In genomic region chr10:124242365-124242764, GRCh38 we compare ENCODE assay signal across 18 cellular contexts.
"Had no signal": no experiment of that assay in that cellular context is flagged by ENCODE, and none has a peak within 500 bp of the region (broad histone marks: within the 10 kb centered on the region; RNA-seq: fewer than 3 reads in every experiment).

No MANE protein-coding gene starts in this region.

- H3K4me1 Mint-ChIP-seq: naive thymus-derived CD4-positive, alpha-beta T cell had no signal

- H3K4me3 ChIP-seq: dorsolateral prefrontal cortex, tibial artery, upper lobe of right lung, vagina had no signal

- H3K4me1 ChIP-seq: upper lobe of right lung, vagina had no signal

- ATAC-seq: left colon; left ventricle myocardium superior; naive thymus-derived CD4-positive, alpha-beta T cell; upper lobe of right lung had no signal

- H3K36me3 ChIP-seq: tibial artery, upper lobe of right lung, vagina had no signal

- H3K27ac Mint-ChIP-seq: naive thymus-derived CD4-positive, alpha-beta T cell; nephron progenitor cell had no signal

- H3K27ac ChIP-seq: dorsolateral prefrontal cortex, tibial artery, upper lobe of right lung, vagina had no signal

- H3K36me3 Mint-ChIP-seq: naive thymus-derived CD4-positive, alpha-beta T cell had no signal

- H3K27me3 ChIP-seq: tibial artery, upper lobe of right lung, vagina had no signal

- H3K9me3 ChIP-seq: tibial artery, upper lobe of right lung, vagina had no signal

- H3K9me3 Mint-ChIP-seq: nephron progenitor cell had no signal

- H3K4me3 Mint-ChIP-seq: naive thymus-derived CD4-positive, alpha-beta T cell; nephron progenitor cell had no signal

- DNase-seq: cortex of kidney; dorsolateral prefrontal cortex; effector CD8-positive, alpha-beta T cell; foreskin melanocyte; hippocampal formation; left ventricle myocardium superior; mesendoderm; naive thymus-derived CD4-positive, alpha-beta T cell; nephron progenitor cell; posterior cingulate gyrus; small intestine; stimulated activated CD4-positive, alpha-beta T cell treated with anti-CD3 and anti-CD28 coated beads, Interleukin-12 subunit alpha, Interleukin-12 subunit beta, amount 100 ng/mL, for 4 hours; stimulated activated CD4-positive, alpha-beta T cell treated with anti-CD3 and anti-CD28 coated beads, Interleukin-2, amount 100 ng/mL, for 48 hours; stimulated activated naive CD4-positive, alpha-beta T cell treated with Interleukin-2 at 50 U/mL for 16 hours; tibial artery; upper lobe of right lung had no signal
